Comparison of ENCODE assay signal across 2 cellular contexts in genomic region chr10:5458949-5459747, GRCh38.
TF ChIP-seq lines count a peak whose summit lies in the region.

No MANE protein-coding gene starts in this region.

TF ChIP-seq in HepG2, 621 proteins besides CTCF, POLR2A, EP300 and RAD21:
- peak; percentile 81 for TF ChIP-seq RBM22 (optimal IDR thresholded peaks at IDR 0.05; ENCODE audit: low read length)
- no peak for TF ChIP-seq SRY (CRISPR knock-in tag; IDR thresholded peaks at IDR 0.05)
- no peak for TF ChIP-seq ZNF367 (CRISPR knock-in tag; IDR thresholded peaks at IDR 0.05; ENCODE audit: borderline replicate concordance)

TF ChIP-seq in K562, 482 proteins besides CTCF, POLR2A, EP300 and RAD21:
- peak; percentile 61; the same call in 1 of the 2 replicates for TF ChIP-seq ZBED1 (IDR thresholded peaks at IDR 0.05)
- peak; percentile 22; the same call in 1 of the 2 replicates for TF ChIP-seq PML (IDR thresholded peaks at IDR 0.05; ENCODE audit: low read length)
- no peak for TF ChIP-seq MYBL2 (IDR thresholded peaks at IDR 0.05; ENCODE audit: low read depth)
- no peak for TF ChIP-seq MYBL2 (CRISPR knock-in tag; IDR thresholded peaks at IDR 0.05; ENCODE audit: borderline replicate concordance)
- 0 out of 2 replicates have a peak, but pooled peaks have one; percentile 25 for TF ChIP-seq NCOA6 (IDR thresholded peaks at IDR 0.05)
- 0 out of 2 replicates have a peak, but pooled peaks have one; percentile 18 for TF ChIP-seq SMAD4 (CRISPR knock-in tag; conservative IDR thresholded peaks at IDR 0.05)
- peak in 1 of 2 experiments; percentile 44; a peak in 1 of 4 replicates for TF ChIP-seq SIN3A (IDR thresholded peaks at IDR 0.05; ENCODE audit: borderline replicate concordance in 2 of 2, control insufficient read depth in 1 of 2, low read depth in 2 of 2, low read length in 2 of 2)
- TF ChIP-seq POLR2AphosphoS5 (IDR thresholded peaks at IDR 0.05; ENCODE audit: control insufficient read depth, insufficient read depth, low read depth, low read length) = peak; percentile 54; the same call in 1 of the 2 replicates
- 0 out of 2 replicates have a peak, but pooled peaks have one; percentile 25 for TF ChIP-seq HBP1 (CRISPR knock-in tag; IDR thresholded peaks at IDR 0.05)
- peak; percentile 45 for TF ChIP-seq POLR2B (IDR thresholded peaks at IDR 0.05; ENCODE audit: low read depth, partially characterized antibody)
- peak; percentile 4; the same call in 1 of the 2 replicates for TF ChIP-seq TEAD4 (IDR thresholded peaks at IDR 0.05; ENCODE audit: low read length)
- TF ChIP-seq TEAD4 (CRISPR knock-in tag; IDR thresholded peaks at IDR 0.05; ENCODE audit: borderline replicate concordance) = no peak
- TF ChIP-seq MCM3 (IDR thresholded peaks at IDR 0.05) = no peak
- peak; percentile 52; the same call in 1 of the 2 replicates for TF ChIP-seq DMBX1 (CRISPR knock-in tag; IDR thresholded peaks at IDR 0.05; ENCODE audit: borderline replicate concordance)
- TF ChIP-seq BCLAF1 (IDR thresholded peaks at IDR 0.05; ENCODE audit: borderline replicate concordance in 1 of 2, control insufficient read depth in 1 of 2, low read depth in 2 of 2, low read length in 1 of 2) = 0 out of 4 replicates have a peak, but pooled peaks of 1 of the 2 experiments have one; percentile 56
- TF ChIP-seq POLR2G (IDR thresholded peaks at IDR 0.05; ENCODE audit: low read depth, low read length) = 0 out of 2 replicates have a peak, but pooled peaks have one; percentile 31
- TF ChIP-seq CUX1 (CRISPR knock-in tag; IDR thresholded peaks at IDR 0.05) = no peak
- TF ChIP-seq NUFIP1 (IDR thresholded peaks at IDR 0.05; ENCODE audit: partially characterized antibody) = peak; percentile 31
- TF ChIP-seq DEAF1 (CRISPR knock-in tag; IDR thresholded peaks at IDR 0.05) = no peak
- 0 out of 2 replicates have a peak, but pooled peaks have one; percentile 25 for TF ChIP-seq SUPT5H (IDR thresholded peaks at IDR 0.05)
